In genomic region chr17:50572541-50572940, GRCh38 we compare ENCODE assay signal across 39 cellular contexts.
"Had no signal": no experiment of that assay in that cellular context is flagged by ENCODE, and none has a peak within 500 bp of the region (broad histone marks: within the 10 kb centered on the region; RNA-seq: fewer than 3 reads in every experiment).

No MANE protein-coding gene starts in this region.

- H3K9me3 Mint-ChIP-seq: activated CD4-positive, alpha-beta memory T cell treated with anti-CD3 and anti-CD28 coated beads, Interleukin-2, amount 10 ng/mL, durations not matched to agents 7 days and 5 days; activated CD4-positive, alpha-beta T cell treated with anti-CD3 and anti-CD28 coated beads, Interleukin-2, amount 10 ng/mL, durations not matched to agents 7 days and 5 days; activated naive CD4-positive, alpha-beta T cell treated with anti-CD3 and anti-CD28 coated beads, Interleukin-2, amount 10 ng/mL, durations not matched to agents 7 days and 5 days; activated naive CD4-positive, alpha-beta T cell treated with anti-CD3 and anti-CD28 coated beads, Interleukin-2, amount 50 U/mL, for 24 hours; activated naive CD8-positive, alpha-beta T cell treated with anti-CD3 and anti-CD28 coated beads, Interleukin-2, amount 10 ng/mL, durations not matched to agents 7 days and 5 days; activated naive CD8-positive, alpha-beta T cell treated with anti-CD3 and anti-CD28 coated beads, Interleukin-2, amount 50 U/mL, for 24 hours; activated T-cell treated with anti-CD3 and anti-CD28 coated beads, Interleukin-2, amount 50 U/mL, for 24 hours; activated T-helper 2 cell treated with anti-CD3 and anti-CD28 coated beads, Interferon-gamma antibody, Interleukin-2, Interleukin-4, amounts not matched to agents 10 μg/mL and 5 μg/mL and 100 μg/mL, durations not matched to agents 14 hours and 24 hours and 36 hours; brain; central memory CD8-positive, alpha-beta T cell; T-helper 1 cell treated with Interleukin-12 subunit alpha and Interleukin-12 subunit beta and Interleukin-4 antibody, amounts not matched to agents 30 μg/mL and 1 μg/mL, for 36 hours; T-helper 2 cell treated with Interferon-gamma antibody and Interleukin-4, amounts not matched to agents 5 μg/mL and 100 μg/mL, for 36 hours; WTC11 had no signal

- H3K36me3 ChIP-seq: ascending aorta, cardiac muscle cell had no signal

- H3K4me3 Mint-ChIP-seq: activated CD4-positive, alpha-beta memory T cell treated with anti-CD3 and anti-CD28 coated beads, Interleukin-2, amount 10 ng/mL, durations not matched to agents 7 days and 5 days; activated CD4-positive, alpha-beta T cell treated with anti-CD3 and anti-CD28 coated beads for 36 hours; activated CD4-positive, alpha-beta T cell treated with anti-CD3 and anti-CD28 coated beads, Interleukin-2, amount 10 ng/mL, durations not matched to agents 7 days and 5 days; activated CD8-positive, alpha-beta memory T cell treated with anti-CD3 and anti-CD28 coated beads, Interleukin-2, amount 10 ng/mL, durations not matched to agents 7 days and 5 days; activated CD8-positive, alpha-beta T cell treated with anti-CD3 and anti-CD28 coated beads, Interleukin-2, amount 10 ng/mL, durations not matched to agents 7 days and 5 days; activated naive CD4-positive, alpha-beta T cell treated with anti-CD3 and anti-CD28 coated beads, Interleukin-2, amount 10 ng/mL, durations not matched to agents 7 days and 5 days; activated naive CD4-positive, alpha-beta T cell treated with anti-CD3 and anti-CD28 coated beads, Interleukin-2, amount 50 U/mL, for 24 hours; activated naive CD8-positive, alpha-beta T cell; activated naive CD8-positive, alpha-beta T cell treated with anti-CD3 and anti-CD28 coated beads, Interleukin-2, amount 10 ng/mL, durations not matched to agents 7 days and 5 days; activated naive CD8-positive, alpha-beta T cell treated with anti-CD3 and anti-CD28 coated beads, Interleukin-2, amount 50 U/mL, for 24 hours; activated T-cell treated with anti-CD3 and anti-CD28 coated beads, Interleukin-2, amount 50 U/mL, for 24 hours; central memory CD8-positive, alpha-beta T cell; T-helper 1 cell treated with Interleukin-12 subunit alpha and Interleukin-12 subunit beta and Interleukin-4 antibody, amounts not matched to agents 30 μg/mL and 1 μg/mL, for 36 hours; T-helper 2 cell treated with Interferon-gamma antibody and Interleukin-4, amounts not matched to agents 5 μg/mL and 100 μg/mL, for 36 hours; WTC11 had no signal

- FAIRE-seq: TTC549 had no signal

- H3K4me1 Mint-ChIP-seq: activated CD4-positive, alpha-beta memory T cell treated with anti-CD3 and anti-CD28 coated beads, Interleukin-2, amount 10 ng/mL, durations not matched to agents 7 days and 5 days; activated CD4-positive, alpha-beta T cell treated with anti-CD3 and anti-CD28 coated beads for 36 hours; activated CD4-positive, alpha-beta T cell treated with anti-CD3 and anti-CD28 coated beads, Interleukin-2, amount 10 ng/mL, durations not matched to agents 7 days and 5 days; activated CD8-positive, alpha-beta memory T cell treated with anti-CD3 and anti-CD28 coated beads, Interleukin-2, amount 10 ng/mL, durations not matched to agents 7 days and 5 days; activated naive CD4-positive, alpha-beta T cell treated with anti-CD3 and anti-CD28 coated beads, Interleukin-2, amount 10 ng/mL, durations not matched to agents 7 days and 5 days; activated naive CD4-positive, alpha-beta T cell treated with anti-CD3 and anti-CD28 coated beads, Interleukin-2, amount 50 U/mL, for 24 hours; activated naive CD8-positive, alpha-beta T cell treated with anti-CD3 and anti-CD28 coated beads, Interleukin-2, amount 50 U/mL, for 24 hours; central memory CD8-positive, alpha-beta T cell had no signal

- H3K4me3 ChIP-seq: ascending aorta, cardiac muscle cell had no signal

- H3K27ac Mint-ChIP-seq: activated CD4-positive, alpha-beta memory T cell treated with anti-CD3 and anti-CD28 coated beads, Interleukin-2, amount 10 ng/mL, durations not matched to agents 7 days and 5 days; activated CD4-positive, alpha-beta T cell treated with anti-CD3 and anti-CD28 coated beads for 36 hours; activated CD4-positive, alpha-beta T cell treated with anti-CD3 and anti-CD28 coated beads, Interleukin-2, amount 10 ng/mL, durations not matched to agents 7 days and 5 days; activated CD8-positive, alpha-beta memory T cell treated with anti-CD3 and anti-CD28 coated beads, Interleukin-2, amount 10 ng/mL, durations not matched to agents 7 days and 5 days; activated CD8-positive, alpha-beta T cell treated with anti-CD3 and anti-CD28 coated beads, Interleukin-2, amount 10 ng/mL, durations not matched to agents 7 days and 5 days; activated naive CD4-positive, alpha-beta T cell treated with anti-CD3 and anti-CD28 coated beads, Interleukin-2, amount 10 ng/mL, durations not matched to agents 7 days and 5 days; activated naive CD4-positive, alpha-beta T cell treated with anti-CD3 and anti-CD28 coated beads, Interleukin-2, amount 50 U/mL, for 24 hours; activated naive CD8-positive, alpha-beta T cell; activated naive CD8-positive, alpha-beta T cell treated with anti-CD3 and anti-CD28 coated beads, Interleukin-2, amount 10 ng/mL, durations not matched to agents 7 days and 5 days; activated naive CD8-positive, alpha-beta T cell treated with anti-CD3 and anti-CD28 coated beads, Interleukin-2, amount 50 U/mL, for 24 hours; activated T-cell treated with anti-CD3 and anti-CD28 coated beads, Interleukin-2, amount 50 U/mL, for 24 hours; activated T-helper 2 cell treated with anti-CD3 and anti-CD28 coated beads, Interferon-gamma antibody, Interleukin-2, Interleukin-4, amounts not matched to agents 10 μg/mL and 5 μg/mL and 100 μg/mL, durations not matched to agents 14 hours and 24 hours and 36 hours; brain; T-helper 1 cell treated with Interleukin-12 subunit alpha and Interleukin-12 subunit beta and Interleukin-4 antibody, amounts not matched to agents 30 μg/mL and 1 μg/mL, for 36 hours; T-helper 2 cell treated with Interferon-gamma antibody and Interleukin-4, amounts not matched to agents 5 μg/mL and 100 μg/mL, for 36 hours; WTC11 had no signal

- H3K9me3 ChIP-seq: ascending aorta had no signal

- H3K27ac ChIP-seq: ascending aorta, cardiac muscle cell, VCaP had no signal

- DNase-seq: activated CD4-positive, alpha-beta memory T cell treated with anti-CD3 and anti-CD28 coated beads, Interleukin-2, amount 10 ng/mL, durations not matched to agents 7 days and 5 days; activated CD4-positive, alpha-beta T cell treated with anti-CD3 and anti-CD28 coated beads for 1 hour; activated CD4-positive, alpha-beta T cell treated with anti-CD3 and anti-CD28 coated beads for 36 hours; activated CD4-positive, alpha-beta T cell treated with anti-CD3 and anti-CD28 coated beads for 48 hours; activated CD4-positive, alpha-beta T cell treated with anti-CD3 and anti-CD28 coated beads, Interleukin-2, amount 10 ng/mL, durations not matched to agents 7 days and 5 days; activated CD4-positive, alpha-beta T cell treated with anti-CD3 and anti-CD28 coated beads, Interleukin-2, amount 50 U/mL, for 48 hours; activated CD4-positive, CD25-positive, alpha-beta regulatory T cell; activated CD8-positive, alpha-beta memory T cell treated with anti-CD3 and anti-CD28 coated beads for 24 hours; activated CD8-positive, alpha-beta memory T cell treated with anti-CD3 and anti-CD28 coated beads, Interleukin-2, amount 10 ng/mL, durations not matched to agents 7 days and 5 days; activated CD8-positive, alpha-beta memory T cell treated with anti-CD3 and anti-CD28 coated beads, Interleukin-2, amount 50 U/mL, for 48 hours; activated CD8-positive, alpha-beta T cell treated with anti-CD3 and anti-CD28 coated beads, Interleukin-2, amount 10 ng/mL, durations not matched to agents 7 days and 5 days; activated effector memory CD4-positive, alpha-beta T cell treated with Interleukin-2 at 50 U/mL for 16 hours; activated gamma-delta T cell; activated naive CD4-positive, alpha-beta T cell treated with anti-CD3 and anti-CD28 coated beads, Interleukin-2, amount 10 ng/mL, durations not matched to agents 7 days and 5 days; activated naive CD4-positive, alpha-beta T cell treated with Interleukin-2 at 50 U/mL for 16 hours; activated naive CD8-positive, alpha-beta T cell treated with anti-CD3 and anti-CD28 coated beads, Interleukin-2, amount 10 ng/mL, durations not matched to agents 7 days and 5 days; activated naive CD8-positive, alpha-beta T cell treated with anti-CD3 and anti-CD28 coated beads, Interleukin-2, amount 50 U/mL, for 24 hours; activated T-cell treated with anti-CD3 and anti-CD28 coated beads, Interleukin-2, amount 50 U/mL, for 24 hours; activated T-cell treated with anti-CD3 and anti-CD28 coated beads, Interleukin-2, amount 50 U/mL, for 48 hours; amygdala; anterior cingulate cortex; caudate nucleus; cerebellar nuclear complex; T-helper 1 cell; T-helper 2 cell; T-helper 9 cell had no signal

- H3K4me1 ChIP-seq: ascending aorta had no signal

- ATAC-seq: activated CD4-positive, alpha-beta T cell treated with anti-CD3 and anti-CD28 coated beads for 36 hours; activated CD4-positive, CD25-positive, alpha-beta regulatory T cell treated with anti-CD3 and anti-CD28 coated beads, Interleukin-2, amount 50 U/mL, for 24 hours; activated CD8-positive, alpha-beta memory T cell treated with anti-CD3 and anti-CD28 coated beads, Interleukin-2, amount 10 ng/mL, durations not matched to agents 7 days and 5 days; activated CD8-positive, alpha-beta T cell treated with anti-CD3 and anti-CD28 coated beads, Interleukin-2, amount 10 ng/mL, durations not matched to agents 7 days and 5 days; activated naive CD8-positive, alpha-beta T cell treated with anti-CD3 and anti-CD28 coated beads, Interleukin-2, amount 50 U/mL, for 24 hours; WTC11 had no signal

- H3K36me3 Mint-ChIP-seq: activated CD8-positive, alpha-beta memory T cell treated with anti-CD3 and anti-CD28 coated beads, Interleukin-2, amount 10 ng/mL, durations not matched to agents 7 days and 5 days; activated naive CD4-positive, alpha-beta T cell treated with anti-CD3 and anti-CD28 coated beads, Interleukin-2, amount 10 ng/mL, durations not matched to agents 7 days and 5 days; activated naive CD4-positive, alpha-beta T cell treated with anti-CD3 and anti-CD28 coated beads, Interleukin-2, amount 50 U/mL, for 24 hours; activated naive CD8-positive, alpha-beta T cell; activated naive CD8-positive, alpha-beta T cell treated with anti-CD3 and anti-CD28 coated beads, Interleukin-2, amount 10 ng/mL, durations not matched to agents 7 days and 5 days; WTC11 had no signal

- H3K27me3 ChIP-seq: ascending aorta, cardiac muscle cell had no signal
